In genomic region chr17:28335959-28336871, GRCh38 we compare ENCODE assay signal across 8 cellular contexts. TPM values are rescaled to one million over a fixed set of nuclear protein-coding genes. Genes with fewer than 3 reads are reported as not detected.
DNase-seq lines count a peak whose midpoint lies in the region; ATAC-seq and TF ChIP-seq lines count a peak whose summit lies in the region.

No MANE protein-coding gene starts in this region.

- H3K9ac ChIP-seq in mucosa of rectum (ENCODE audit: low read depth in 1 of 2, low read length in 2 of 2), result peak overlapping the region; percentile 76 to 78

- H3K4me1 ChIP-seq in esophagus (ENCODE audit: control insufficient read depth in 2 of 2, insufficient read depth in 2 of 2, low read length in 1 of 2), result peaks cover 0 to 5% of the 10 kb centered on the region in 2 donors
- peaks cover 19 to 20% of the 10 kb centered on the region in 2 donors for H3K4me1 ChIP-seq in mucosa of rectum (ENCODE audit: control insufficient read depth in 2 of 2, insufficient read depth in 2 of 2, low read length in 2 of 2)
- peaks cover 36 to 61% (median 44%) of the 10 kb centered on the region in 4 donors for H3K4me1 ChIP-seq in upper lobe of left lung

- peak overlapping the region; percentile 83 to 87 for H3K4me3 ChIP-seq in esophagus (ENCODE audit: low read depth in 1 of 2, low read length in 2 of 2)
- peak overlapping the region; percentile 82 to 89 for H3K4me3 ChIP-seq in mucosa of rectum (ENCODE audit: low read length in 2 of 2)
- peak overlapping the region; percentile 79 to 95 (median 86) for H3K4me3 ChIP-seq in upper lobe of left lung

- peak in 2 of 4 donors; percentile 8 to 40 for TF ChIP-seq POLR2A in upper lobe of left lung (IDR thresholded peaks at IDR 0.05)

- POLR2A ChIA-PET in activated B cell treated with CpG ODN at 0.5 μM for 24 hours (lab: Charles Lee), result interaction anchor here (0.6 to 4.3 kb wide), 19 partner anchors 9 to 1668 kb away, joined by 3 to 110 read pairs (median 3); partner anchors contain the start of genes ALDOC, BLTP2, POLDIP2 and RPL23A

- CTCF ChIA-PET in activated B cell treated with CpG ODN at 0.5 μM for 24 hours (lab: Charles Lee), result interaction anchor here (1.4 to 1.5 kb wide), 2 partner anchors 80 to 531 kb away, joined by 5 to 8 read pairs; no protein-coding TSS in a partner anchor

- H3K27ac ChIP-seq in esophagus (ENCODE audit: low read depth in 2 of 2, low read length in 1 of 2), result peak overlapping the region; percentile 96
- H3K27ac ChIP-seq in mucosa of rectum (ENCODE audit: low read depth in 2 of 2, low read length in 2 of 2), result peak overlapping the region; percentile 89 to 93
- H3K27ac ChIP-seq in upper lobe of left lung, result peak overlapping the region; percentile 94 to 97 (median 96)

- H3K27me3 ChIP-seq in esophagus (ENCODE audit: control insufficient read depth in 1 of 2, insufficient read depth in 2 of 2, low read length in 2 of 2), result no peaks in the 10 kb centered on the region
- H3K27me3 ChIP-seq in mucosa of rectum (ENCODE audit: control insufficient read depth in 2 of 2, insufficient read depth in 2 of 2, low read length in 2 of 2), result no peaks in the 10 kb centered on the region
- no peaks in the 10 kb centered on the region for H3K27me3 ChIP-seq in upper lobe of left lung

- H3K36me3 Mint-ChIP-seq in T-helper 1 cell treated with Interleukin-12 subunit alpha and Interleukin-12 subunit beta and Interleukin-4 antibody, amounts not matched to agents 30 μg/mL and 1 μg/mL, for 36 hours (ENCODE audit: low read depth), result peaks cover 10% of the 10 kb centered on the region
- peaks cover 32% of the 10 kb centered on the region for H3K36me3 Mint-ChIP-seq in activated B cell treated with CpG ODN at 0.5 μM for 24 hours (ENCODE audit: low read depth)

- H3K9me3 Mint-ChIP-seq in T-helper 1 cell treated with Interleukin-12 subunit alpha and Interleukin-12 subunit beta and Interleukin-4 antibody, amounts not matched to agents 30 μg/mL and 1 μg/mL, for 36 hours, result no peaks in the 10 kb centered on the region
- no peaks in the 10 kb centered on the region for H3K9me3 Mint-ChIP-seq in activated B cell treated with CpG ODN at 0.5 μM for 24 hours

- no peaks in the 10 kb centered on the region for H3K27me3 Mint-ChIP-seq in T-helper 1 cell treated with Interleukin-12 subunit alpha and Interleukin-12 subunit beta and Interleukin-4 antibody, amounts not matched to agents 30 μg/mL and 1 μg/mL, for 36 hours (ENCODE audit: low read depth)
- H3K27me3 Mint-ChIP-seq in activated B cell treated with CpG ODN at 0.5 μM for 24 hours, result no peaks in the 10 kb centered on the region

- peak overlapping the region; percentile 96 for H3K27ac Mint-ChIP-seq in T-helper 1 cell treated with Interleukin-12 subunit alpha and Interleukin-12 subunit beta and Interleukin-4 antibody, amounts not matched to agents 30 μg/mL and 1 μg/mL, for 36 hours
- peak overlapping the region; percentile 89 for H3K27ac Mint-ChIP-seq in activated B cell treated with CpG ODN at 0.5 μM for 24 hours

- peaks cover 8 to 19% of the 10 kb centered on the region in 2 donors for H3K36me3 ChIP-seq in esophagus (ENCODE audit: control insufficient read depth in 2 of 2, insufficient read depth in 2 of 2, low read length in 1 of 2)
- H3K36me3 ChIP-seq in mucosa of rectum (ENCODE audit: control insufficient read depth in 2 of 2, insufficient read depth in 2 of 2, low read length in 2 of 2), result peaks cover 22 to 24% of the 10 kb centered on the region in 2 donors
- peaks cover 8 to 31% (median 24%) of the 10 kb centered on the region in 4 donors for H3K36me3 ChIP-seq in upper lobe of left lung

- H3K9me3 ChIP-seq in esophagus (ENCODE audit: control insufficient read depth in 2 of 2, insufficient read depth in 1 of 2, low read depth in 1 of 2, low read length in 1 of 2) (no peaks in the 10 kb centered on the region), mucosa of rectum (ENCODE audit: control insufficient read depth in 2 of 2, low read length in 2 of 2) (no peaks in the 10 kb centered on the region), upper lobe of left lung (no peaks in the 10 kb centered on the region)

- no peak for ATAC-seq in activated B cell treated with CpG ODN at 0.5 μM for 24 hours (ENCODE audit: low read depth)
- ATAC-seq in upper lobe of left lung (ENCODE audit: low FRiP score in 2 of 2), result peak; percentile 42 to 54

- TF ChIP-seq CTCF in activated B cell treated with CpG ODN at 0.5 μM for 24 hours (IDR thresholded peaks at IDR 0.05) (no peak), upper lobe of left lung (IDR thresholded peaks at IDR 0.05) (peak in 1 of 6 experiments; percentile 2)

- DNase-seq in T-helper 1 cell (no peak), NCI-H146 treated with DMSO at 0.1 percent for 48 hours (lab: John Stamatoyannopoulos, UW; ENCODE audit: unreplicated experiment) (peak; percentile 60), activated B cell treated with CpG ODN at 0.5 μM for 24 hours (no peak), upper lobe of left lung (peak in 1 of 2 donors; percentile 76)
- DNase-seq in activated CD8-positive, alpha-beta memory T cell treated with anti-CD3 and anti-CD28 coated beads for 24 hours, result no peak

- TF ChIP-seq EP300 in upper lobe of left lung (IDR thresholded peaks at IDR 0.05), result peak; percentile 37 to 96 (median 72)

- 4% methylated on average over 26 to 29 of the region's 29 CpGs for WGBS in esophagus, 2 donors
- WGBS in upper lobe of left lung, 2 donors, result 5 to 11% methylated on average over 20 to 29 of the region's 29 CpGs

- H3K4me3 Mint-ChIP-seq in T-helper 1 cell treated with Interleukin-12 subunit alpha and Interleukin-12 subunit beta and Interleukin-4 antibody, amounts not matched to agents 30 μg/mL and 1 μg/mL, for 36 hours, result peak overlapping the region; percentile 97
- H3K4me3 Mint-ChIP-seq in activated B cell treated with CpG ODN at 0.5 μM for 24 hours, result peak overlapping the region; percentile 96

- peaks cover 39% of the 10 kb centered on the region for H3K4me1 Mint-ChIP-seq in T-helper 1 cell treated with Interleukin-12 subunit alpha and Interleukin-12 subunit beta and Interleukin-4 antibody, amounts not matched to agents 30 μg/mL and 1 μg/mL, for 36 hours (ENCODE audit: low read depth)
- peaks cover 37% of the 10 kb centered on the region for H3K4me1 Mint-ChIP-seq in activated B cell treated with CpG ODN at 0.5 μM for 24 hours

- intact Hi-C loops in activated B cell treated with CpG ODN at 0.5 μM for 24 hours (cut with micrococcal nuclease), result loop anchor here (1.0 to 2.0 kb wide), 8 partner anchors 17 to 530 kb away; partner anchors contain the start of genes LYRM9, POLDIP2, SARM1 and SLC46A1

RNA-seq across cellular contexts. Expression of gene TNFAIP1, which starts 0.7 kb away (rescaled TPM):
- total RNA-seq in activated B cell treated with CpG ODN at 0.5 μM for 24 hours (16.3 and 18.9 TPM in 2 replicates), upper lobe of left lung (10 to 100 TPM; 27.2 to 74.3 (median 46.4) TPM)
- 10 to 100 TPM in 1 of 2 donors, 1 to 10 TPM in 1; 9.7 to 22.6 TPM for polyA plus RNA-seq in esophagus

RNA-seq across cellular contexts. Expression of gene IFT20, which starts 0.9 kb away (rescaled TPM):
- 24.9 and 25.9 TPM in 2 replicates for total RNA-seq in activated B cell treated with CpG ODN at 0.5 μM for 24 hours
- polyA plus RNA-seq in esophagus, result 10 to 100 TPM; 23.3 to 35.7 TPM
- total RNA-seq in upper lobe of left lung, result 10 to 100 TPM; 28.6 to 60.8 (median 44.3) TPM

RNA-seq across cellular contexts. Expression of gene TMEM97, which starts 17.2 kb away (rescaled TPM):
- total RNA-seq in activated B cell treated with CpG ODN at 0.5 μM for 24 hours (16.1 and 17.6 TPM in 2 replicates), upper lobe of left lung (10 to 100 TPM; 19.8 to 47.9 (median 37.6) TPM)
- polyA plus RNA-seq in esophagus, result 1 to 10 TPM; 7.4 to 8.9 TPM

RNA-seq across cellular contexts. Expression of gene POLDIP2, which starts 21.1 kb away (rescaled TPM):
- total RNA-seq in activated B cell treated with CpG ODN at 0.5 μM for 24 hours, result 60.5 and 65.2 TPM in 2 replicates
- 10 to 100 TPM; 29.8 to 69.3 TPM for polyA plus RNA-seq in esophagus
- 10 to 100 TPM; 50.3 to 74.5 (median 60.0) TPM for total RNA-seq in upper lobe of left lung

RNA-seq across cellular contexts. Expression of gene SEBOX, which starts 28.8 kb away (rescaled TPM):
- not detected in 2 replicates for total RNA-seq in activated B cell treated with CpG ODN at 0.5 μM for 24 hours
- not detected for polyA plus RNA-seq in esophagus
- total RNA-seq in upper lobe of left lung, result not detected
